In genomic region chr3:51720292-51721061, GRCh38 we compare ENCODE assay signal across 2 cellular contexts.
TF ChIP-seq lines count a peak whose summit lies in the region.

No MANE protein-coding gene starts in this region.

TF ChIP-seq in SK-N-SH, 30 proteins besides CTCF, POLR2A, EP300 and RAD21:
- no peak for TF ChIP-seq RFX5 (IDR thresholded peaks at IDR 0.05; ENCODE audit: low read length)
- no peak for TF ChIP-seq NRF1 (IDR thresholded peaks at IDR 0.05; ENCODE audit: low read depth, low read length)
- TF ChIP-seq SMC3 (IDR thresholded peaks at IDR 0.05; ENCODE audit: low read depth, low read length): no peak
- TF ChIP-seq POLR2AphosphoS5 (IDR thresholded peaks at IDR 0.05; ENCODE audit: low read depth, low read length): no peak
- TF ChIP-seq MAX (IDR thresholded peaks at IDR 0.05; ENCODE audit: low read depth): no peak
- no peak for TF ChIP-seq FOSL2 (IDR thresholded peaks at IDR 0.05; ENCODE audit: borderline replicate concordance, low read depth)
- no peak for TF ChIP-seq IRF3 (IDR thresholded peaks at IDR 0.05; ENCODE audit: low read depth, low read length)
- no peak for TF ChIP-seq YY1 (IDR thresholded peaks at IDR 0.05; ENCODE audit: low read depth)
- TF ChIP-seq CHD2 (IDR thresholded peaks at IDR 0.05; ENCODE audit: low read length, partially characterized antibody): no peak
- no peak for TF ChIP-seq USF1 (IDR thresholded peaks at IDR 0.05; ENCODE audit: borderline replicate concordance, low read depth)
- no peak for TF ChIP-seq ELF1 (IDR thresholded peaks at IDR 0.05)
- no peak for TF ChIP-seq SIN3A (IDR thresholded peaks at IDR 0.05; ENCODE audit: borderline replicate concordance, low read depth, low read length)
- TF ChIP-seq RCOR1 (IDR thresholded peaks at IDR 0.05; ENCODE audit: low read length): no peak
- no peak for TF ChIP-seq ZBTB33 (IDR thresholded peaks at IDR 0.05; ENCODE audit: borderline replicate concordance, low read depth)
- no peak for TF ChIP-seq RXRA (IDR thresholded peaks at IDR 0.05; ENCODE audit: borderline replicate concordance, low read depth)
- no peak for TF ChIP-seq MXI1 (IDR thresholded peaks at IDR 0.05; ENCODE audit: low read depth, low read length)
- TF ChIP-seq GABPA (IDR thresholded peaks at IDR 0.05; ENCODE audit: low read depth): no peak

TF ChIP-seq in SK-N-SH treated with all-trans-retinoic acid at 6 μM for 48 hours, 23 proteins besides CTCF, POLR2A, EP300 and RAD21:
- TF ChIP-seq PATZ1 (CRISPR knock-in tag; IDR thresholded peaks at IDR 0.05; ENCODE audit: borderline replicate concordance) (no peak), ESRRG (CRISPR knock-in tag; IDR thresholded peaks at IDR 0.05) (no peak), TCF4 (CRISPR knock-in tag; IDR thresholded peaks at IDR 0.05; ENCODE audit: borderline replicate concordance) (no peak), CSDC2 (CRISPR knock-in tag; IDR thresholded peaks at IDR 0.05) (no peak), TSHZ2 (CRISPR knock-in tag; IDR thresholded peaks at IDR 0.05) (no peak), ZNF70 (CRISPR knock-in tag; IDR thresholded peaks at IDR 0.05) (no peak), ZC3H10 (CRISPR knock-in tag; IDR thresholded peaks at IDR 0.05) (no peak), GLIS3 (CRISPR knock-in tag; IDR thresholded peaks at IDR 0.05) (no peak), POU6F1 (CRISPR knock-in tag; IDR thresholded peaks at IDR 0.05; ENCODE audit: borderline replicate concordance, low read depth) (no peak), OSR1 (CRISPR knock-in tag; IDR thresholded peaks at IDR 0.05) (no peak), SNAI2 (CRISPR knock-in tag; IDR thresholded peaks at IDR 0.05) (no peak), BACH2 (CRISPR knock-in tag; IDR thresholded peaks at IDR 0.05; ENCODE audit: borderline replicate concordance) (no peak)
